In the genomic region with DNA sequence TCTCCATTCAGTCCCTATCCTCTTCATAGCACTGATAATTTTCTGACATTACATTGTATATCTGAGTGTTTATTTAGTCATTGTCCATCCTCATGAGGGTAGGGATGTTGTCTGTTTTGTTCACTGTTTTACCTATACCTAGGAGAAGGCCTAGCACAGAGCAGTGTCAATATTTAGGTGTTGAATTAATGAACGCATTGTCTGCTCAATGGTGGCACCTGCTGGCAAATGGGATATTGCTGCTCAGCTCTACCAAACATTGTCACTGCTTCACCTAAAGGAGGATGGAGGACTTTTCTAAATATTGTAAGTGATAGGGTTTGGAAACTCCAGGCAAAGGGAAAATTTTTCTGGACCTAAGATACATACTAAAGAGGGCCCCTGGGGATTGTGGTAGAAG, we compare ENCODE assay signal across 2 cellular contexts.
TF ChIP-seq lines count a peak whose summit lies in the region.

No MANE protein-coding gene starts in this region.

TF ChIP-seq in HCT116, 20 proteins besides CTCF, POLR2A, EP300 and RAD21 (continued from another document):
- TF ChIP-seq EGR1 (IDR thresholded peaks at IDR 0.05; ENCODE audit: low read depth) (no peak), SP1 (IDR thresholded peaks at IDR 0.05; ENCODE audit: low read depth) (no peak), YY1 (IDR thresholded peaks at IDR 0.05; ENCODE audit: extremely low read depth, insufficient replicate concordance, low read depth, low read length) (no peak), ZNF274 (IDR thresholded peaks at IDR 0.05; ENCODE audit: low read depth, low read length) (no peak)
- TF ChIP-seq, protein P1, sequence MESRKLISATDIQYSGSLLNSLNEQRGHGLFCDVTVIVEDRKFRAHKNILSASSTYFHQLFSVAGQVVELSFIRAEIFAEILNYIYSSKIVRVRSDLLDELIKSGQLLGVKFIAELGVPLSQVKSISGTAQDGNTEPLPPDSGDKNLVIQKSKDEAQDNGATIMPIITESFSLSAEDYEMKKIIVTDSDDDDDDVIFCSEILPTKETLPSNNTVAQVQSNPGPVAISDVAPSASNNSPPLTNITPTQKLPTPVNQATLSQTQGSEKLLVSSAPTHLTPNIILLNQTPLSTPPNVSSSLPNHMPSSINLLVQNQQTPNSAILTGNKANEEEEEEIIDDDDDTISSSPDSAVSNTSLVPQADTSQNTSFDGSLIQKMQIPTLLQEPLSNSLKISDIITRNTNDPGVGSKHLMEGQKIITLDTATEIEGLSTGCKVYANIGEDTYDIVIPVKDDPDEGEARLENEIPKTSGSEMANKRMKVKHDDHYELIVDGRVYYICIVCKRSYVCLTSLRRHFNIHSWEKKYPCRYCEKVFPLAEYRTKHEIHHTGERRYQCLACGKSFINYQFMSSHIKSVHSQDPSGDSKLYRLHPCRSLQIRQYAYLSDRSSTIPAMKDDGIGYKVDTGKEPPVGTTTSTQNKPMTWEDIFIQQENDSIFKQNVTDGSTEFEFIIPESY (IDR thresholded peaks at IDR 0.05; ENCODE audit: extremely low read depth, insufficient replicate concordance, low read length): no peak

TF ChIP-seq in GM12878, 131 proteins besides CTCF, POLR2A, EP300 and RAD21 (continued from another document):
- TF ChIP-seq, protein P2, sequence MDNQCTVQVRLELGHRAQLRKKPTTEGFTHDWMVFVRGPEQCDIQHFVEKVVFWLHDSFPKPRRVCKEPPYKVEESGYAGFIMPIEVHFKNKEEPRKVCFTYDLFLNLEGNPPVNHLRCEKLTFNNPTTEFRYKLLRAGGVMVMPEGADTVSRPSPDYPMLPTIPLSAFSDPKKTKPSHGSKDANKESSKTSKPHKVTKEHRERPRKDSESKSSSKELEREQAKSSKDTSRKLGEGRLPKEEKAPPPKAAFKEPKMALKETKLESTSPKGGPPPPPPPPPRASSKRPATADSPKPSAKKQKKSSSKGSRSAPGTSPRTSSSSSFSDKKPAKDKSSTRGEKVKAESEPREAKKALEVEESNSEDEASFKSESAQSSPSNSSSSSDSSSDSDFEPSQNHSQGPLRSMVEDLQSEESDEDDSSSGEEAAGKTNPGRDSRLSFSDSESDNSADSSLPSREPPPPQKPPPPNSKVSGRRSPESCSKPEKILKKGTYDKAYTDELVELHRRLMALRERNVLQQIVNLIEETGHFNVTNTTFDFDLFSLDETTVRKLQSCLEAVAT (IDR thresholded peaks at IDR 0.05): no peak
- TF ChIP-seq, protein P3, sequence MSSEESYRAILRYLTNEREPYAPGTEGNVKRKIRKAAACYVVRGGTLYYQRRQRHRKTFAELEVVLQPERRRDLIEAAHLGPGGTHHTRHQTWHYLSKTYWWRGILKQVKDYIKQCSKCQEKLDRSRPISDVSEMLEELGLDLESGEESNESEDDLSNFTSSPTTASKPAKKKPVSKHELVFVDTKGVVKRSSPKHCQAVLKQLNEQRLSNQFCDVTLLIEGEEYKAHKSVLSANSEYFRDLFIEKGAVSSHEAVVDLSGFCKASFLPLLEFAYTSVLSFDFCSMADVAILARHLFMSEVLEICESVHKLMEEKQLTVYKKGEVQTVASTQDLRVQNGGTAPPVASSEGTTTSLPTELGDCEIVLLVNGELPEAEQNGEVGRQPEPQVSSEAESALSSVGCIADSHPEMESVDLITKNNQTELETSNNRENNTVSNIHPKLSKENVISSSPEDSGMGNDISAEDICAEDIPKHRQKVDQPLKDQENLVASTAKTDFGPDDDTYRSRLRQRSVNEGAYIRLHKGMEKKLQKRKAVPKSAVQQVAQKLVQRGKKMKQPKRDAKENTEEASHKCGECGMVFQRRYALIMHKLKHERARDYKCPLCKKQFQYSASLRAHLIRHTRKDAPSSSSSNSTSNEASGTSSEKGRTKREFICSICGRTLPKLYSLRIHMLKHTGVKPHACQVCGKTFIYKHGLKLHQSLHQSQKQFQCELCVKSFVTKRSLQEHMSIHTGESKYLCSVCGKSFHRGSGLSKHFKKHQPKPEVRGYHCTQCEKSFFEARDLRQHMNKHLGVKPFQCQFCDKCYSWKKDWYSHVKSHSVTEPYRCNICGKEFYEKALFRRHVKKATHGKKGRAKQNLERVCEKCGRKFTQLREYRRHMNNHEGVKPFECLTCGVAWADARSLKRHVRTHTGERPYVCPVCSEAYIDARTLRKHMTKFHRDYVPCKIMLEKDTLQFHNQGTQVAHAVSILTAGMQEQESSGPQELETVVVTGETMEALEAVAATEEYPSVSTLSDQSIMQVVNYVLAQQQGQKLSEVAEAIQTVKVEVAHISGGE (CRISPR knock-in tag; IDR thresholded peaks at IDR 0.05): no peak
- no peak for TF ChIP-seq STAT1 (conservative IDR thresholded peaks at IDR 0.05)
- no peak for TF ChIP-seq NFYA (IDR thresholded peaks at IDR 0.05; ENCODE audit: borderline replicate concordance, low read depth, low read length)
TF ChIP-seq in GM12878: peak in this region for 1.
